8 cellular contexts compared by ENCODE assay signal in the genomic region with DNA sequence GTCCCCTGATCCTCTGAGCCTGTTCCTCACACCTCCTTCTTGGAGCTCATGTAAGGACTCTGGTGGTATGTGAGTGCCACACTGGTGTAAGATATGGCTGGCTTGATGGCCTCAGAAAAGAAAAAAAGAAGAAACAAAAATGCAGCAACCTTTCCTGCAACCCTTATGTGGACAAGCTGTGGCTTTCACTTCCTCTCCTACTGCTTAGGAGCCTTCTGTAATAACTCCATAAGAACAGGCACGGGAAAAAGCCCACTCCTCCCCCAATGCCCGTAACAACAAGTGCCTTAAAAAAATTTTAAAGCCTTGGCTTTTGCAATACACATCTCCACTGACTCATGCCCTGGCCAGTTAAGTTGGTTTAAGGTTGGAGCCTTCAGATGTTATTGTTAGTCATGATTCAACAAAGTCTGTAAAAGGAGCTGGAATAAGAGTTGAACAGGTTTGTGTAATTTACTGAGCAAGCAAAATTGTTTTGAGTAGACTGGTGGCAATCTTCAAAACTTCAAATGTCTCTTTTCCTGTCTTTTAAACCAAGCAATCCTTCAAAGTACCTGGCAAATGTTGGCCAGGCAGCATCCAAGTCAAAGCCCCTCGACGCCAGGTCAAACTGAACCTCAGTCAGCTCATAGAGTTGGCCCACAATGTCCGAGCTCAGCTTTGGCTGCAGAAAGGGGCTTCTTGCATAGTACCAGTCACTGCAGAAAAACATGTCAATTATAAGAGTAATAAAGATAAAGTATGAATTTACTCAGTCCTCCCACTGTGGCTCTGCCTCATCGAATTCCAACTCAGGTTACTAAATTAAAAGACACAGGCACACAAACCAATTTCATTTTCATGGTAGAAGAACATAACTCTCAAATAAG.
DNase-seq lines count a peak whose midpoint lies in the region; ATAC-seq lines count a peak whose summit lies in the region.

No MANE protein-coding gene starts in this region.

- ATAC-seq in HG03460 (IDR thresholded peaks at IDR 0.05; ENCODE audit: unreplicated experiment) (no peak), GM18870 (IDR thresholded peaks at IDR 0.05; ENCODE audit: unreplicated experiment) (no peak), HG03342 (IDR thresholded peaks at IDR 0.05; ENCODE audit: unreplicated experiment) (no peak)

- H3K4me2 ChIP-seq in BLaER1 treated with 17β-estradiol and CSF1 and Interleukin-3, amounts not matched to agents 10 nM and 100 nM, result peak overlapping the region; percentile 43 to 89 (median 72)

- H4K20me1 ChIP-seq in BLaER1 treated with 17β-estradiol and CSF1 and Interleukin-3, amounts not matched to agents 10 nM and 100 nM, result no peaks in the 10 kb centered on the region

- H3K27ac ChIP-seq in BLaER1 treated with 17β-estradiol and CSF1 and Interleukin-3, amounts not matched to agents 10 nM and 100 nM, result peak overlapping the region in 10 of 11 experiments; percentile 38 to 94 (median 76); a peak in 20 of 22 replicates
- peak overlapping the region; percentile 61 for H3K27ac ChIP-seq in muscle layer of colon (ENCODE audit: low read depth, low read length)

- peaks cover 12 to 73% (median 29%) of the 10 kb centered on the region in 10 experiments for H3K4me1 ChIP-seq in BLaER1 treated with 17β-estradiol and CSF1 and Interleukin-3, amounts not matched to agents 10 nM and 100 nM
- peaks cover 32% of the 10 kb centered on the region for H3K4me1 ChIP-seq in muscle layer of colon (ENCODE audit: insufficient read depth, low read length)

- H3K9me3 ChIP-seq in BLaER1 treated with 17β-estradiol and CSF1 and Interleukin-3, amounts not matched to agents 10 nM and 100 nM (replicated peaks in 1 of 11), result no peaks in the 10 kb centered on the region
- no peaks in the 10 kb centered on the region for H3K9me3 ChIP-seq in muscle layer of colon (ENCODE audit: low read length)

- H3K9ac ChIP-seq in BLaER1 treated with 17β-estradiol and CSF1 and Interleukin-3, amounts not matched to agents 10 nM and 100 nM, result peak overlapping the region in 8 of 11 experiments; percentile 8 to 78 (median 58); a peak in 12 of 22 replicates
- H3K9ac ChIP-seq in muscle layer of colon (ENCODE audit: low read length), result no peak overlapping the region

- peak overlapping the region in 1 of 10 experiments; percentile 25; a peak in 1 of 20 replicates for H3K4me3 ChIP-seq in BLaER1 treated with 17β-estradiol and CSF1 and Interleukin-3, amounts not matched to agents 10 nM and 100 nM
- H3K4me3 ChIP-seq in muscle layer of colon (ENCODE audit: low read depth in 1 of 2, low read length in 2 of 2), result no peak overlapping the region

- peak; percentile 51 for DNase-seq in HS-27A (ENCODE audit: low read depth)
- peak; percentile 97 for DNase-seq in amniotic epithelial cell (ENCODE audit: low read depth)
- DNase-seq in NCI-H1417 (lab: John Stamatoyannopoulos, UW), result no peak

- peaks cover 66 to 94% (median 75%) of the 10 kb centered on the region in 11 experiments for H3K36me3 ChIP-seq in BLaER1 treated with 17β-estradiol and CSF1 and Interleukin-3, amounts not matched to agents 10 nM and 100 nM
- peaks cover 58% of the 10 kb centered on the region for H3K36me3 ChIP-seq in muscle layer of colon (ENCODE audit: insufficient read depth, low read length)

- no peaks in the 10 kb centered on the region for H3K27me3 ChIP-seq in BLaER1 treated with 17β-estradiol and CSF1 and Interleukin-3, amounts not matched to agents 10 nM and 100 nM
- H3K27me3 ChIP-seq in muscle layer of colon (ENCODE audit: control insufficient read depth in 1 of 2, insufficient read depth in 2 of 2, low read length in 2 of 2), result no peaks in the 10 kb centered on the region

Comparison
In these comparisons a context has a peak if more than half of its experiments do, and no peak if none do; other contexts are left out.
1. DNase-seq: peak in HS-27A (single experiment) and amniotic epithelial cell (single experiment); none in NCI-H1417 (0 of 3).